ENCODE assay signal across 23 cellular contexts in genomic region chr17:50180066-50180465, GRCh38. TPM values are rescaled to one million over a fixed set of nuclear protein-coding genes. Genes with fewer than 3 reads are reported as not detected.
DNase-seq lines count a peak whose midpoint lies in the region; ATAC-seq and TF ChIP-seq lines count a peak whose summit lies in the region.
"Had no signal": no experiment of that assay in that cellular context is flagged by ENCODE, and none has a peak within 500 bp of the region (broad histone marks: within the 10 kb centered on the region; RNA-seq: fewer than 3 reads in every experiment).

No MANE protein-coding gene starts in this region.

- no peaks in the 10 kb centered on the region for H3K9me2 ChIP-seq in SK-N-SH

- no peak for TF ChIP-seq RAD21 in SK-N-SH (IDR thresholded peaks at IDR 0.05; ENCODE audit: low read length)

- TF ChIP-seq EP300 in SK-N-SH (IDR thresholded peaks at IDR 0.05; ENCODE audit: borderline replicate concordance in 1 of 2, low read depth in 1 of 2, low read length in 1 of 2), result no peak

- H3K79me2 ChIP-seq in neural progenitor cell (ENCODE audit: low read depth), result no peaks in the 10 kb centered on the region
- no peaks in the 10 kb centered on the region for H3K79me2 ChIP-seq in SK-N-SH (ENCODE audit: insufficient read depth)
- H3K79me2 ChIP-seq: parathyroid adenoma had no signal

- intact Hi-C loops in heart left ventricle (cut with DNase I) (loop anchor here in 1 of 10 donors (5.0 kb wide), 1 partner anchor 63 kb away; no protein-coding TSS in a partner anchor), heart right ventricle (cut with DNase I) (no loop called here), thyroid gland (cut with DNase I) (no loop called here)
- intact Hi-C loops in activated CD8-positive, alpha-beta T cell treated with anti-CD3 and anti-CD28 coated beads for 36 hours (cut with micrococcal nuclease), result no loop called here

- H3K27me3 ChIP-seq in heart left ventricle, result no peaks in the 10 kb centered on the region
- no peaks in the 10 kb centered on the region for H3K27me3 ChIP-seq in heart right ventricle
- H3K27me3 ChIP-seq in endodermal cell (ENCODE audit: control insufficient read depth, insufficient read depth, low read length, poor library complexity, severe bottlenecking), result no peaks in the 10 kb centered on the region
- no peaks in the 10 kb centered on the region for H3K27me3 ChIP-seq in neural progenitor cell
- H3K27me3 ChIP-seq in SK-N-SH (ENCODE audit: insufficient read depth), result no peaks in the 10 kb centered on the region
- H3K27me3 ChIP-seq in thyroid gland, result no peaks in the 10 kb centered on the region

- TF ChIP-seq CTCF in heart left ventricle (IDR thresholded peaks at IDR 0.05) (no peak), heart right ventricle (IDR thresholded peaks at IDR 0.05) (no peak), endodermal cell (conservative IDR thresholded peaks at IDR 0.05) (no peak), neural progenitor cell (IDR thresholded peaks at IDR 0.05) (no peak), SK-N-SH (IDR thresholded peaks at IDR 0.05) (no peak), thyroid gland (IDR thresholded peaks at IDR 0.05) (no peak)
- TF ChIP-seq CTCF in activated CD8-positive, alpha-beta T cell treated with anti-CD3 and anti-CD28 coated beads for 36 hours (IDR thresholded peaks at IDR 0.05), result no peak

- H3K9ac ChIP-seq in endodermal cell (ENCODE audit: extremely low read depth, low read length, poor library complexity, severe bottlenecking), result no peak overlapping the region
- no peak overlapping the region for H3K9ac ChIP-seq in neural progenitor cell
- H3K9ac ChIP-seq in SK-N-SH, result no peak overlapping the region
- H3K9ac ChIP-seq: parathyroid adenoma had no signal

- ATAC-seq in heart left ventricle (no peak), heart right ventricle (no peak)
- ATAC-seq in stimulated activated naive B cell treated with anti-CD40 and anti-IgM and Interleukin-4, amounts not matched to agents 10 μg/mL and 1 μg/mL and 100 μg/mL, for 72 hours (replicated peaks), result no peak
- no peak for ATAC-seq in activated CD8-positive, alpha-beta T cell treated with anti-CD3 and anti-CD28 coated beads for 36 hours
- ATAC-seq: activated CD4-positive, CD25-positive, alpha-beta regulatory T cell treated with anti-CD3 and anti-CD28 coated beads, Interleukin-2, amount 50 U/mL, for 24 hours; activated T-cell treated with anti-CD3 and anti-CD28 coated beads, Interleukin-2, amount 50 U/mL, for 4 hours had no signal

- CTCF ChIA-PET in SK-N-SH (lab: Yijun Ruan, JAX), result interaction anchor here (3.4 to 4.0 kb wide), 2 partner anchors 10 to 21 kb away, joined by 30 to 31 read pairs; partner anchors contain the start of gene COL1A1
- CTCF ChIA-PET in activated CD8-positive, alpha-beta T cell treated with anti-CD3 and anti-CD28 coated beads for 36 hours (lab: Charles Lee), result no interaction called here

- DNase-seq in heart left ventricle, result peak in 3 of 5 donors; percentile 6 to 40 (median 18)
- DNase-seq in heart right ventricle, result no peak
- no peak for DNase-seq in endodermal cell
- DNase-seq in neural progenitor cell (ENCODE audit: low spot score), result no peak
- no peak for DNase-seq in stimulated activated naive B cell treated with anti-CD40 and anti-IgM and Interleukin-4, amounts not matched to agents 10 μg/mL and 1 μg/mL and 100 μg/mL, for 72 hours
- DNase-seq in SK-N-SH, result no peak
- no peak for DNase-seq in activated CD8-positive, alpha-beta T cell treated with anti-CD3 and anti-CD28 coated beads for 36 hours
- DNase-seq in thyroid gland, result no peak
- DNase-seq: activated naive CD4-positive, alpha-beta T cell treated with anti-CD3 and anti-CD28 coated beads, Interleukin-2, amount 10 ng/mL, durations not matched to agents 7 days and 5 days; activated T-cell treated with anti-CD3 and anti-CD28 coated beads, Interleukin-2, amount 50 U/mL, for 4 hours; DMS 273 treated with DMSO at 0.1 percent for 48 hours; naive B cell; NCI-H1436; NCI-H2171; NCI-H524 treated with DMSO at 0.1 percent for 48 hours; stimulated activated CD4-positive, alpha-beta T cell treated with anti-CD3 and anti-CD28 coated beads, Interleukin-2, amount 100 ng/mL, for 48 hours had no signal

- TF ChIP-seq POLR2A in heart left ventricle (IDR thresholded peaks at IDR 0.05) (no peak), thyroid gland (IDR thresholded peaks at IDR 0.05) (no peak)

- H3K4me3 Mint-ChIP-seq in endodermal cell (no peak overlapping the region), neural progenitor cell (no peak overlapping the region)
- H3K4me3 Mint-ChIP-seq in stimulated activated naive B cell treated with anti-CD40 and anti-IgM and Interleukin-4, amounts not matched to agents 10 μg/mL and 1 μg/mL and 100 μg/mL, for 72 hours, result no peak overlapping the region
- no peak overlapping the region for H3K4me3 Mint-ChIP-seq in activated CD8-positive, alpha-beta T cell treated with anti-CD3 and anti-CD28 coated beads for 36 hours
- H3K4me3 Mint-ChIP-seq: activated naive CD4-positive, alpha-beta T cell treated with anti-CD3 and anti-CD28 coated beads, Interleukin-2, amount 10 ng/mL, durations not matched to agents 7 days and 5 days; activated T-cell treated with anti-CD3 and anti-CD28 coated beads, Interleukin-2, amount 50 U/mL, for 4 hours; stimulated activated naive CD8-positive, alpha-beta T cell treated with anti-CD3 and anti-CD28 coated beads, Interleukin-15, Interleukin-2, amounts not matched to agents 100 ng/mL and 50 ng/mL, for 24 hours had no signal

- no peaks in the 10 kb centered on the region for H3K9me3 Mint-ChIP-seq in endodermal cell
- H3K9me3 Mint-ChIP-seq in neural progenitor cell, result no peaks in the 10 kb centered on the region
- no peaks in the 10 kb centered on the region for H3K9me3 Mint-ChIP-seq in stimulated activated naive B cell treated with anti-CD40 and anti-IgM and Interleukin-4, amounts not matched to agents 10 μg/mL and 1 μg/mL and 100 μg/mL, for 72 hours
- no peaks in the 10 kb centered on the region for H3K9me3 Mint-ChIP-seq in activated CD8-positive, alpha-beta T cell treated with anti-CD3 and anti-CD28 coated beads for 36 hours
- H3K9me3 Mint-ChIP-seq: activated naive CD4-positive, alpha-beta T cell treated with anti-CD3 and anti-CD28 coated beads, Interleukin-2, amount 10 ng/mL, durations not matched to agents 7 days and 5 days; activated T-cell treated with anti-CD3 and anti-CD28 coated beads, Interleukin-2, amount 50 U/mL, for 4 hours; naive B cell; stimulated activated naive CD8-positive, alpha-beta T cell treated with anti-CD3 and anti-CD28 coated beads, Interleukin-15, Interleukin-2, amounts not matched to agents 100 ng/mL and 50 ng/mL, for 24 hours had no signal

- H3K36me3 ChIP-seq in heart left ventricle, result peaks cover 0 to 4% (median 0%) of the 10 kb centered on the region in 9 donors
- H3K36me3 ChIP-seq in heart right ventricle, result peaks cover 0 to 5% (median 0%) of the 10 kb centered on the region in 9 donors
- no peaks in the 10 kb centered on the region for H3K36me3 ChIP-seq in endodermal cell (ENCODE audit: control insufficient read depth, insufficient read depth, low read length)
- no peaks in the 10 kb centered on the region for H3K36me3 ChIP-seq in neural progenitor cell
- peaks cover 8 to 13% of the 10 kb centered on the region in 2 experiments for H3K36me3 ChIP-seq in SK-N-SH (replicated peaks in 1 of 2; ENCODE audit: control insufficient read depth in 1 of 2, insufficient read depth in 2 of 2, low read length in 1 of 2)
- no peaks in the 10 kb centered on the region for H3K36me3 ChIP-seq in thyroid gland

- H3K4me1 ChIP-seq in heart left ventricle, result peaks cover 0 to 45% (median 32%) of the 10 kb centered on the region in 12 donors
- H3K4me1 ChIP-seq in heart right ventricle, result peaks cover 21 to 47% (median 34%) of the 10 kb centered on the region in 9 donors
- peaks cover 3% of the 10 kb centered on the region for H3K4me1 ChIP-seq in endodermal cell (ENCODE audit: control insufficient read depth, insufficient read depth, low read length)
- H3K4me1 ChIP-seq in neural progenitor cell, result peaks cover 31% of the 10 kb centered on the region
- H3K4me1 ChIP-seq in SK-N-SH (ENCODE audit: control insufficient read depth in 1 of 2, insufficient read depth in 2 of 2, low read depth in 1 of 2, low read length in 1 of 2), result peaks cover 21 to 54% of the 10 kb centered on the region in 2 experiments; a peak in 3 of 4 replicates
- peaks cover 11 to 29% of the 10 kb centered on the region in 2 donors for H3K4me1 ChIP-seq in thyroid gland

- WGBS in heart left ventricle, 4 donors, result 93 to 100% (median 96%) methylated on average over 4 of the region's 4 CpGs
- 93 to 96% methylated on average over 4 of the region's 4 CpGs for WGBS in heart right ventricle, 2 donors
- 81% methylated on average over 4 of the region's 4 CpGs; no CpG with 5 or more reads in 1 of the 2 experiments for WGBS in endodermal cell (ENCODE audit: insufficient coverage in 1 of 2, insufficient read length in 1 of 2), 2 experiments
- 95% methylated on average over 4 of the region's 4 CpGs for whole genome bisulfite sequencing in SK-N-SH (ENCODE audit: low lambda C conversion rate)
- WGBS in thyroid gland, 2 donors, result 88 to 96% methylated on average over 4 of the region's 4 CpGs

- H3K27ac ChIP-seq in heart left ventricle (peak overlapping the region in 1 of 12 donors; percentile 31), heart right ventricle (no peak overlapping the region), endodermal cell (ENCODE audit: low read depth, low read length) (no peak overlapping the region), neural progenitor cell (no peak overlapping the region), SK-N-SH (ENCODE audit: low read depth in 2 of 2, low read length in 1 of 2) (peak overlapping the region in 1 of 2 experiments; percentile 100; a peak in 2 of 4 replicates), thyroid gland (no peak overlapping the region)
- H3K27ac ChIP-seq: parathyroid adenoma had no signal

- no peaks in the 10 kb centered on the region for H3K9me3 ChIP-seq in heart left ventricle
- no peaks in the 10 kb centered on the region for H3K9me3 ChIP-seq in heart right ventricle
- H3K9me3 ChIP-seq in endodermal cell (ENCODE audit: control insufficient read depth, low read length), result no peaks in the 10 kb centered on the region
- H3K9me3 ChIP-seq in neural progenitor cell (ENCODE audit: low read depth), result no peaks in the 10 kb centered on the region
- no peaks in the 10 kb centered on the region for H3K9me3 ChIP-seq in SK-N-SH
- no peaks in the 10 kb centered on the region for H3K9me3 ChIP-seq in thyroid gland

- POLR2A ChIA-PET in SK-N-SH (lab: Yijun Ruan, JAX), result no interaction called here
- POLR2A ChIA-PET in activated CD8-positive, alpha-beta T cell treated with anti-CD3 and anti-CD28 coated beads for 36 hours (lab: Charles Lee), result no interaction called here

- H3K27ac Mint-ChIP-seq in endodermal cell (peak overlapping the region; percentile 14), neural progenitor cell (peak overlapping the region; percentile 23)
- H3K27ac Mint-ChIP-seq in stimulated activated naive B cell treated with anti-CD40 and anti-IgM and Interleukin-4, amounts not matched to agents 10 μg/mL and 1 μg/mL and 100 μg/mL, for 72 hours, result no peak overlapping the region
- H3K27ac Mint-ChIP-seq in activated CD8-positive, alpha-beta T cell treated with anti-CD3 and anti-CD28 coated beads for 36 hours, result no peak overlapping the region
- H3K27ac Mint-ChIP-seq: activated naive CD4-positive, alpha-beta T cell treated with anti-CD3 and anti-CD28 coated beads, Interleukin-2, amount 10 ng/mL, durations not matched to agents 7 days and 5 days; stimulated activated naive CD8-positive, alpha-beta T cell treated with anti-CD3 and anti-CD28 coated beads, Interleukin-15, Interleukin-2, amounts not matched to agents 100 ng/mL and 50 ng/mL, for 24 hours had no signal

- no peaks in the 10 kb centered on the region for H3K36me3 Mint-ChIP-seq in endodermal cell (ENCODE audit: low read depth)
- no peaks in the 10 kb centered on the region for H3K36me3 Mint-ChIP-seq in neural progenitor cell
- H3K36me3 Mint-ChIP-seq in stimulated activated naive B cell treated with anti-CD40 and anti-IgM and Interleukin-4, amounts not matched to agents 10 μg/mL and 1 μg/mL and 100 μg/mL, for 72 hours, result no peaks in the 10 kb centered on the region
- H3K36me3 Mint-ChIP-seq in activated CD8-positive, alpha-beta T cell treated with anti-CD3 and anti-CD28 coated beads for 36 hours (ENCODE audit: low read depth), result no peaks in the 10 kb centered on the region
- H3K36me3 Mint-ChIP-seq: activated naive CD4-positive, alpha-beta T cell treated with anti-CD3 and anti-CD28 coated beads, Interleukin-2, amount 10 ng/mL, durations not matched to agents 7 days and 5 days; naive B cell had no signal

- no peak overlapping the region for H3K4me2 ChIP-seq in neural progenitor cell
- H3K4me2 ChIP-seq in SK-N-SH, result no peak overlapping the region

- H3K4me3 ChIP-seq in heart left ventricle (no peak overlapping the region), heart right ventricle (no peak overlapping the region), endodermal cell (ENCODE audit: low read length) (no peak overlapping the region), neural progenitor cell (no peak overlapping the region), SK-N-SH (ENCODE audit: low read depth in 2 of 2, low read length in 1 of 2) (no peak overlapping the region), thyroid gland (replicated peaks in 1 of 3) (no peak overlapping the region)
- H3K4me3 ChIP-seq: lung, skin epidermis had no signal

- H3F3A ChIP-seq in neural progenitor cell (ENCODE audit: low read depth), result peaks cover 20% of the 10 kb centered on the region
- peaks cover 70% of the 10 kb centered on the region for H3F3A ChIP-seq in SK-N-SH (replicated peaks; ENCODE audit: insufficient read depth)

- no peaks in the 10 kb centered on the region for H4K20me1 ChIP-seq in neural progenitor cell (ENCODE audit: low read depth)
- peaks cover 36% of the 10 kb centered on the region for H4K20me1 ChIP-seq in SK-N-SH (ENCODE audit: insufficient read depth)

- H3K27me3 Mint-ChIP-seq in endodermal cell (ENCODE audit: insufficient read depth) (no peaks in the 10 kb centered on the region), neural progenitor cell (ENCODE audit: insufficient read depth, low read depth) (peaks cover 10% of the 10 kb centered on the region)
- no peaks in the 10 kb centered on the region for H3K27me3 Mint-ChIP-seq in stimulated activated naive B cell treated with anti-CD40 and anti-IgM and Interleukin-4, amounts not matched to agents 10 μg/mL and 1 μg/mL and 100 μg/mL, for 72 hours
- H3K27me3 Mint-ChIP-seq in activated CD8-positive, alpha-beta T cell treated with anti-CD3 and anti-CD28 coated beads for 36 hours, result no peaks in the 10 kb centered on the region
- H3K27me3 Mint-ChIP-seq: naive B cell; stimulated activated naive CD8-positive, alpha-beta T cell treated with anti-CD3 and anti-CD28 coated beads, Interleukin-15, Interleukin-2, amounts not matched to agents 100 ng/mL and 50 ng/mL, for 24 hours had no signal

- H2AFZ ChIP-seq in neural progenitor cell (replicated peaks) (no peak overlapping the region), SK-N-SH (ENCODE audit: low read depth) (no peak overlapping the region)
- H2AFZ ChIP-seq: parathyroid adenoma had no signal

- H3K4me1 Mint-ChIP-seq in endodermal cell (peaks cover 26% of the 10 kb centered on the region), neural progenitor cell (peaks cover 49% of the 10 kb centered on the region)
- peaks cover 33 to 43% of the 10 kb centered on the region in 2 donors for H3K4me1 Mint-ChIP-seq in stimulated activated naive B cell treated with anti-CD40 and anti-IgM and Interleukin-4, amounts not matched to agents 10 μg/mL and 1 μg/mL and 100 μg/mL, for 72 hours
- H3K4me1 Mint-ChIP-seq in activated CD8-positive, alpha-beta T cell treated with anti-CD3 and anti-CD28 coated beads for 36 hours (ENCODE audit: low read depth), result peaks cover 18% of the 10 kb centered on the region

RNA-seq across cellular contexts. Expression of gene SGCA, which starts 14.3 kb away (rescaled TPM):
- total RNA-seq in heart left ventricle (100 to 1,000 TPM; 110 to 224 (median 151) TPM), heart right ventricle (100 to 1,000 TPM; 136 to 204 (median 158) TPM), endodermal cell (1 to 10 TPM in 1 of 2 donors, under 1 TPM in 1; 0.51 to 2.6 TPM), neural progenitor cell (ENCODE audit: low replicate concordance) (1.5 TPM in 1 of 2 replicates, not detected in the other), thyroid gland (1 to 10 TPM in 1 of 4 donors, not detected in 3; 2.0 TPM)
- polyA plus RNA-seq in heart left ventricle (100 to 1,000 TPM in 1 of 2 donors, 10 to 100 TPM in 1; 96.5 to 225 TPM), heart right ventricle (100 to 1,000 TPM; 137 to 314 TPM), SK-N-SH (2012; rRNA removed) (0.29 TPM in 1 of 2 replicates, not detected in the other)
- polyA plus RNA-seq in endodermal cell (2013, experiment 1 of 2), result 0.75 TPM
- polyA plus RNA-seq in endodermal cell (2013, experiment 2 of 2), result 0.46 TPM
- 0.04 and 0.07 TPM in 2 replicates for polyA plus RNA-seq in SK-N-SH (2012; cell fraction: cytosol; rRNA removed)
- polyA plus RNA-seq in SK-N-SH (2012; cell fraction: nucleus; rRNA removed), result 0.11 and 0.15 TPM in 2 replicates
- under 1 TPM in 1 of 2 experiments, not detected in 1; 0.34 TPM for total RNA-seq in activated CD8-positive, alpha-beta T cell treated with anti-CD3 and anti-CD28 coated beads for 36 hours
- total RNA-seq: A673; activated T-cell treated with anti-CD3 and anti-CD28 coated beads, Interleukin-2, amount 50 U/mL, for 4 hours; MCF 10A had no signal

RNA-seq across cellular contexts. Expression of gene COL1A1, which starts 21.4 kb away (rescaled TPM):
- total RNA-seq in heart left ventricle (100 to 1,000 TPM in 3 of 9 donors, 10 to 100 TPM in 6; 10.2 to 897 (median 55.4) TPM), heart right ventricle (100 to 1,000 TPM in 1 of 10 donors, 10 to 100 TPM in 9; 31.7 to 455 (median 45.9) TPM), endodermal cell (10 to 100 TPM; 62.2 to 85.6 TPM), neural progenitor cell (ENCODE audit: low replicate concordance) (1.1 and 4.2 TPM in 2 replicates), thyroid gland (10 to 100 TPM; 12.2 to 57.3 (median 18.5) TPM)
- polyA plus RNA-seq in heart left ventricle (100 to 1,000 TPM in 1 of 2 donors, 10 to 100 TPM in 1; 17.2 to 109 TPM), heart right ventricle (10 to 100 TPM; 30.2 to 81.5 TPM), SK-N-SH (2012; rRNA removed) (265 and 1,461 TPM in 2 replicates)
- polyA plus RNA-seq in endodermal cell (2013, experiment 1 of 2), result 115 TPM
- polyA plus RNA-seq in endodermal cell (2013, experiment 2 of 2), result 126 TPM
- 757 and 1,045 TPM in 2 replicates for polyA plus RNA-seq in SK-N-SH (2012; cell fraction: cytosol; rRNA removed)
- polyA plus RNA-seq in SK-N-SH (2012; cell fraction: nucleus; rRNA removed), result 2,732 and 4,628 TPM in 2 replicates
- 1 to 10 TPM in 1 of 2 experiments, under 1 TPM in 1; 0.92 to 1.0 TPM for total RNA-seq in activated CD8-positive, alpha-beta T cell treated with anti-CD3 and anti-CD28 coated beads for 36 hours

RNA-seq across cellular contexts. Expression of gene PPP1R9B, which starts 29.6 kb away (rescaled TPM):
- total RNA-seq in heart left ventricle (10 to 100 TPM; 17.0 to 55.9 (median 31.3) TPM), heart right ventricle (10 to 100 TPM; 17.3 to 45.4 (median 26.9) TPM), endodermal cell (10 to 100 TPM; 24.1 to 34.6 TPM), neural progenitor cell (ENCODE audit: low replicate concordance) (12.0 and 31.4 TPM in 2 replicates), thyroid gland (10 to 100 TPM; 28.6 to 37.2 (median 31.9) TPM)
- polyA plus RNA-seq in heart left ventricle (10 to 100 TPM; 30.4 to 33.4 TPM), heart right ventricle (10 to 100 TPM; 22.4 to 42.7 TPM), SK-N-SH (2012; rRNA removed) (26.9 and 35.2 TPM in 2 replicates)
- polyA plus RNA-seq in endodermal cell (2013, experiment 1 of 2), result 27.5 TPM
- 28.4 TPM for polyA plus RNA-seq in endodermal cell (2013, experiment 2 of 2)
- 19.8 and 24.9 TPM in 2 replicates for polyA plus RNA-seq in SK-N-SH (2012; cell fraction: cytosol; rRNA removed)
- polyA plus RNA-seq in SK-N-SH (2012; cell fraction: nucleus; rRNA removed), result 65.0 and 65.1 TPM in 2 replicates
- 10 to 100 TPM; 52.4 to 56.4 TPM for total RNA-seq in activated CD8-positive, alpha-beta T cell treated with anti-CD3 and anti-CD28 coated beads for 36 hours

RNA-seq across cellular contexts. Expression of gene SAMD14, which starts 50.1 kb away (rescaled TPM):
- 1 to 10 TPM in 7 of 9 donors, under 1 TPM in 2; 0.44 to 3.9 (median 1.2) TPM for total RNA-seq in heart left ventricle
- 1 to 10 TPM in 1 of 2 donors, under 1 TPM in 1; 0.72 to 2.8 TPM for polyA plus RNA-seq in heart left ventricle
- 1 to 10 TPM; 1.5 to 3.8 (median 1.9) TPM for total RNA-seq in heart right ventricle
- 1 to 10 TPM; 1.9 to 3.8 TPM for polyA plus RNA-seq in heart right ventricle
- total RNA-seq in endodermal cell, result 10 to 100 TPM in 1 of 2 donors, 1 to 10 TPM in 1; 9.5 to 23.2 TPM
- 28.9 TPM for polyA plus RNA-seq in endodermal cell (2013, experiment 1 of 2)
- polyA plus RNA-seq in endodermal cell (2013, experiment 2 of 2), result 28.6 TPM
- 8.7 and 27.9 TPM in 2 replicates for total RNA-seq in neural progenitor cell (ENCODE audit: low replicate concordance)
- polyA plus RNA-seq in SK-N-SH (2012; rRNA removed), result 2.8 and 3.4 TPM in 2 replicates
- 1.2 and 2.0 TPM in 2 replicates for polyA plus RNA-seq in SK-N-SH (2012; cell fraction: cytosol; rRNA removed)
- 12.4 and 16.5 TPM in 2 replicates for polyA plus RNA-seq in SK-N-SH (2012; cell fraction: nucleus; rRNA removed)
- total RNA-seq in activated CD8-positive, alpha-beta T cell treated with anti-CD3 and anti-CD28 coated beads for 36 hours, result 1 to 10 TPM in 1 of 2 experiments, under 1 TPM in 1; 0.47 to 1.3 TPM
- total RNA-seq in thyroid gland, result under 1 TPM; 0.24 to 0.81 (median 0.58) TPM

Comparison
In these comparisons a context has a peak if more than half of its experiments do, and no peak if none do; other contexts are left out.
1. DNase-seq: peak in heart left ventricle (3 of 5); none in heart right ventricle (0 of 2), endodermal cell (single experiment), neural progenitor cell (single experiment), stimulated activated naive B cell treated with anti-CD40 and anti-IgM and Interleukin-4, amounts not matched to agents 10 μg/mL and 1 μg/mL and 100 μg/mL, for 72 hours (single experiment), SK-N-SH (single experiment), activated CD8-positive, alpha-beta T cell treated with anti-CD3 and anti-CD28 coated beads for 36 hours (single experiment) and thyroid gland (0 of 2).
2. H3K27ac Mint-ChIP-seq: peak in endodermal cell (single experiment) and neural progenitor cell (single experiment); none in stimulated activated naive B cell treated with anti-CD40 and anti-IgM and Interleukin-4, amounts not matched to agents 10 μg/mL and 1 μg/mL and 100 μg/mL, for 72 hours (single experiment) and activated CD8-positive, alpha-beta T cell treated with anti-CD3 and anti-CD28 coated beads for 36 hours (single experiment).
3. RNA of gene SGCA, which starts 14.3 kb away (total RNA-seq): 136 to 204 TPM in heart right ventricle and 110 to 224 TPM in heart left ventricle; 0.51 to 2.6 TPM in endodermal cell, 0.34 TPM in activated CD8-positive, alpha-beta T cell treated with anti-CD3 and anti-CD28 coated beads for 36 hours, 2.0 TPM in thyroid gland and 1.5 TPM in neural progenitor cell; every median in the first group is over 10 times any median in the second.